ENCODE assay signal across 16 cellular contexts in genomic region chr7:2626498-2627117, GRCh38. TPM values are rescaled to one million over a fixed set of nuclear protein-coding genes. Genes with fewer than 3 reads are reported as not detected.
A peak's percentile ranks its signal among the peaks of the same experiment; 100 is the strongest.
DNase-seq lines count a peak whose midpoint lies in the region; ATAC-seq and TF ChIP-seq lines count a peak whose summit lies in the region.
"Had no signal": no experiment of that assay in that cellular context is flagged by ENCODE, and none has a peak within 500 bp of the region (broad histone marks: within the 10 kb centered on the region; RNA-seq: fewer than 3 reads in every experiment).

No MANE protein-coding gene starts in this region.

- H3K27ac ChIP-seq in SJSA1: peak overlapping the region; percentile 40
- H3K27ac ChIP-seq in ovary: no peak overlapping the region
- H3K27ac ChIP-seq: cardiac muscle cell, neutrophil, SK-N-MC, VCaP had no signal

- H3K4me1 ChIP-seq in SJSA1 (replicated peaks) (peaks cover 29% of the 10 kb centered on the region), ovary (ENCODE audit: insufficient read depth) (peaks cover 8% of the 10 kb centered on the region)

- no peaks in the 10 kb centered on the region for H3K9me3 ChIP-seq in SJSA1 (replicated peaks)
- H3K9me3 ChIP-seq in ovary: no peaks in the 10 kb centered on the region
- H3K9me3 ChIP-seq: neutrophil had no signal

- intact Hi-C loops in ovary (cut with DNase I): no loop called here

- H3K9me3 Mint-ChIP-seq in activated T-cell treated with anti-CD3 and anti-CD28 coated beads, Interleukin-2, amount 50 U/mL, for 24 hours: no peaks in the 10 kb centered on the region

- no peak for TF ChIP-seq EP300 in ovary (IDR thresholded peaks at IDR 0.05)

- H3K4me3 ChIP-seq in AG10803 (ENCODE audit: low read length) (no peak overlapping the region), SJSA1 (no peak overlapping the region), ovary (no peak overlapping the region)
- H3K4me3 ChIP-seq: cardiac muscle cell, SK-N-MC, smooth muscle cell had no signal

- no peaks in the 10 kb centered on the region for H3K36me3 Mint-ChIP-seq in activated T-cell treated with anti-CD3 and anti-CD28 coated beads, Interleukin-2, amount 50 U/mL, for 24 hours (ENCODE audit: low read depth)

- no peak overlapping the region for H3K27ac Mint-ChIP-seq in activated T-cell treated with anti-CD3 and anti-CD28 coated beads, Interleukin-2, amount 50 U/mL, for 24 hours
- H3K27ac Mint-ChIP-seq: B cell had no signal

- peaks cover 5% of the 10 kb centered on the region for H3K4me1 Mint-ChIP-seq in activated T-cell treated with anti-CD3 and anti-CD28 coated beads, Interleukin-2, amount 50 U/mL, for 24 hours (ENCODE audit: low read depth)

- ATAC-seq in HG03354 (IDR thresholded peaks at IDR 0.05; ENCODE audit: poor library complexity, severe bottlenecking, unreplicated experiment): no peak

- no peaks in the 10 kb centered on the region for H3K36me3 ChIP-seq in SJSA1
- H3K36me3 ChIP-seq in ovary: no peaks in the 10 kb centered on the region
- H3K36me3 ChIP-seq: cardiac muscle cell, neutrophil had no signal

- peaks cover 4% of the 10 kb centered on the region for H3K27me3 Mint-ChIP-seq in activated T-cell treated with anti-CD3 and anti-CD28 coated beads, Interleukin-2, amount 50 U/mL, for 24 hours
- H3K27me3 Mint-ChIP-seq: B cell had no signal

- H3K27me3 ChIP-seq in SJSA1 (replicated peaks) (no peaks in the 10 kb centered on the region), ovary (no peaks in the 10 kb centered on the region)
- H3K27me3 ChIP-seq: cardiac muscle cell had no signal

- WGBS in ovary, 3 donors: 37 to 39% (median 38%) methylated on average over 15 to 20 of the region's 20 CpGs

- peak; percentile 80 for DNase-seq in AG10803 (ENCODE audit: low read depth)
- DNase-seq in SJSA1 (ENCODE audit: low read depth in 1 of 2, low spot score in 2 of 2): no peak
- DNase-seq in fibroblast of the conjunctiva (ENCODE audit: low read depth): peak; percentile 40
- peak; percentile 64 to 77 (median 65) for DNase-seq in ovary
- no peak for DNase-seq in activated T-cell treated with anti-CD3 and anti-CD28 coated beads, Interleukin-2, amount 50 U/mL, for 24 hours
- no peak for DNase-seq in effector CD4-positive, alpha-beta T cell
- no peak for DNase-seq in activated CD8-positive, alpha-beta memory T cell treated with anti-CD3 and anti-CD28 coated beads, Interleukin-2, amount 50 U/mL, for 4 hours
- DNase-seq: DMS153, NCI-H2029 treated with DMSO at 0.1 percent for 48 hours had no signal

- no peak for TF ChIP-seq CTCF in AG10803 (conservative IDR thresholded peaks at IDR 0.05; ENCODE audit: low read length)
- no peak for TF ChIP-seq CTCF in ovary (IDR thresholded peaks at IDR 0.05)

- no peak overlapping the region for H3K4me3 Mint-ChIP-seq in activated T-cell treated with anti-CD3 and anti-CD28 coated beads, Interleukin-2, amount 50 U/mL, for 24 hours
- H3K4me3 Mint-ChIP-seq: B cell had no signal

- no peak for TF ChIP-seq POLR2A in ovary (IDR thresholded peaks at IDR 0.05)

RNA-seq across cellular contexts. Expression of gene TTYH3, which starts 5.2 kb away (rescaled TPM):
- 24.3 and 25.2 TPM in 2 replicates for total RNA-seq in SJSA1 (2014; rRNA removed; shearing (Covaris generic))
- 10 to 100 TPM in 6 of 7 donors, 1 to 10 TPM in 1; 7.7 to 34.4 (median 22.7) TPM for total RNA-seq in ovary
- 10 to 100 TPM in 1 of 2 donors, 1 to 10 TPM in 1; 5.6 to 21.0 TPM for polyA plus RNA-seq in ovary

Comparison
In these comparisons a context has a peak if more than half of its experiments do, and no peak if none do; other contexts are left out.
1. DNase-seq: peak in AG10803 (single experiment), fibroblast of the conjunctiva (single experiment) and ovary (5 of 5); none in SJSA1 (0 of 2), activated T-cell treated with anti-CD3 and anti-CD28 coated beads, Interleukin-2, amount 50 U/mL, for 24 hours (single experiment), effector CD4-positive, alpha-beta T cell (single experiment) and activated CD8-positive, alpha-beta memory T cell treated with anti-CD3 and anti-CD28 coated beads, Interleukin-2, amount 50 U/mL, for 4 hours (single experiment).